ENCODE assay signal across 8 cellular contexts in the genomic region with DNA sequence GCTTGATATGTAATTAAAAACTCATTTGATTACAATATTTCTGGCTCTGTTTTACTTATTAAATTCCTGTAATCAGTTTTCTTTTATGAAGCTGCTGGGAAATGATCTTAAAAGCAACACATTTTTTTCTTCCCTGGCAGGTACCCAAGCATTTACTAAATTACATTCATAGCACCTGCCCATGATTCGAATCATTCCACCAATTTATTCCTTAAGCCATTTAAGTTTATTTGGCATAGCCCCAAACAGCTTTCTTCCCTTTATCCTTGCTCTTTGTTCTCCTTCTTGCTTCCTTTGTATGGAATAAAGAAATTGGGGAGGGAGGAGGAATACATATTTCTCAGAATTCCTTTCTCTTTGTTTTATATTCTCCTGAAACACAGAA.
DNase-seq lines count a peak whose midpoint lies in the region; ATAC-seq lines count a peak whose summit lies in the region.

No MANE protein-coding gene starts in this region.

- H3K9me3 Mint-ChIP-seq in T-helper 2 cell treated with Interferon-gamma antibody and Interleukin-4, amounts not matched to agents 5 μg/mL and 100 μg/mL, for 36 hours, result no peaks in the 10 kb centered on the region
- H3K9me3 Mint-ChIP-seq in stimulated activated naive B cell treated with anti-CD40 and anti-IgM and Interleukin-4, amounts not matched to agents 10 μg/mL and 1 μg/mL and 100 μg/mL, for 72 hours, result peaks cover 0 to 1% of the 10 kb centered on the region in 2 donors

- WGBS in iPS DF 6.9 (ENCODE audit: insufficient coverage, insufficient read length), result no CpG with 5 or more reads among the region's 1 CpG

- no peaks in the 10 kb centered on the region for H3K36me3 ChIP-seq in iPS DF 6.9 (ENCODE audit: control insufficient read depth, insufficient read depth, low read length)

- H3K4me3 ChIP-seq in iPS DF 6.9 (ENCODE audit: low read length), result peak overlapping the region; percentile 20; the same call in 1 of the 2 replicates

- H3K27me3 ChIP-seq in iPS DF 6.9 (ENCODE audit: control insufficient read depth, insufficient read depth, low read length), result no peaks in the 10 kb centered on the region

- H3K4me1 ChIP-seq in iPS DF 6.9 (ENCODE audit: control insufficient read depth, insufficient read depth, low read length), result no peaks in the 10 kb centered on the region

- peaks cover 13% of the 10 kb centered on the region for H3K27me3 Mint-ChIP-seq in T-helper 2 cell treated with Interferon-gamma antibody and Interleukin-4, amounts not matched to agents 5 μg/mL and 100 μg/mL, for 36 hours (ENCODE audit: low read depth)
- no peaks in the 10 kb centered on the region for H3K27me3 Mint-ChIP-seq in stimulated activated naive B cell treated with anti-CD40 and anti-IgM and Interleukin-4, amounts not matched to agents 10 μg/mL and 1 μg/mL and 100 μg/mL, for 72 hours

- ATAC-seq in stimulated activated naive B cell treated with anti-CD40 and anti-IgM and Interleukin-4, amounts not matched to agents 10 μg/mL and 1 μg/mL and 100 μg/mL, for 72 hours (replicated peaks), result no peak
- no peak for ATAC-seq in HG03175 (IDR thresholded peaks at IDR 0.05; ENCODE audit: unreplicated experiment)
- no peak for ATAC-seq in HG03378 (IDR thresholded peaks at IDR 0.05; ENCODE audit: unreplicated experiment)

- H3K4me3 Mint-ChIP-seq in T-helper 2 cell treated with Interferon-gamma antibody and Interleukin-4, amounts not matched to agents 5 μg/mL and 100 μg/mL, for 36 hours, result peak overlapping the region; percentile 28
- H3K4me3 Mint-ChIP-seq in stimulated activated naive B cell treated with anti-CD40 and anti-IgM and Interleukin-4, amounts not matched to agents 10 μg/mL and 1 μg/mL and 100 μg/mL, for 72 hours, result peak overlapping the region; percentile 81 to 83

- no peak for DNase-seq in T-helper 2 cell treated with Interferon-gamma antibody and Interleukin-4, amounts not matched to agents 5 μg/mL and 100 μg/mL, for 36 hours (ENCODE audit: low spot score)
- DNase-seq in T-helper 2 cell (no peak), NCI-H526 treated with DMSO at 0.1 percent for 48 hours (lab: John Stamatoyannopoulos, UW) (peak; percentile 25), iPS DF 6.9 (ENCODE audit: low read depth, low spot score) (no peak), NCI-H748 (lab: John Stamatoyannopoulos, UW; ENCODE audit: unreplicated experiment) (no peak)
- DNase-seq in stimulated activated naive B cell treated with anti-CD40 and anti-IgM and Interleukin-4, amounts not matched to agents 10 μg/mL and 1 μg/mL and 100 μg/mL, for 72 hours, result no peak

- no peaks in the 10 kb centered on the region for H3K36me3 Mint-ChIP-seq in T-helper 2 cell treated with Interferon-gamma antibody and Interleukin-4, amounts not matched to agents 5 μg/mL and 100 μg/mL, for 36 hours (ENCODE audit: low read depth)
- H3K36me3 Mint-ChIP-seq in stimulated activated naive B cell treated with anti-CD40 and anti-IgM and Interleukin-4, amounts not matched to agents 10 μg/mL and 1 μg/mL and 100 μg/mL, for 72 hours, result no peaks in the 10 kb centered on the region

- no peak overlapping the region for H3K27ac ChIP-seq in iPS DF 6.9 (ENCODE audit: low read length)

- no peak overlapping the region for H3K27ac Mint-ChIP-seq in T-helper 2 cell treated with Interferon-gamma antibody and Interleukin-4, amounts not matched to agents 5 μg/mL and 100 μg/mL, for 36 hours
- H3K27ac Mint-ChIP-seq in stimulated activated naive B cell treated with anti-CD40 and anti-IgM and Interleukin-4, amounts not matched to agents 10 μg/mL and 1 μg/mL and 100 μg/mL, for 72 hours, result peak overlapping the region; percentile 95

- H3K4me1 Mint-ChIP-seq in T-helper 2 cell treated with Interferon-gamma antibody and Interleukin-4, amounts not matched to agents 5 μg/mL and 100 μg/mL, for 36 hours (ENCODE audit: low read depth), result peaks cover 1% of the 10 kb centered on the region
- peaks cover 24 to 77% of the 10 kb centered on the region in 2 donors for H3K4me1 Mint-ChIP-seq in stimulated activated naive B cell treated with anti-CD40 and anti-IgM and Interleukin-4, amounts not matched to agents 10 μg/mL and 1 μg/mL and 100 μg/mL, for 72 hours

- no peaks in the 10 kb centered on the region for H3K9me3 ChIP-seq in iPS DF 6.9 (ENCODE audit: control insufficient read depth, insufficient read depth, low read length)
